In genomic region chr11:47451990-47452389, GRCh38 we compare ENCODE assay signal across 28 cellular contexts. TPM values are rescaled to one million over a fixed set of nuclear protein-coding genes. Genes with fewer than 3 reads are reported as not detected.
"Had no signal": no experiment of that assay in that cellular context is flagged by ENCODE, and none has a peak within 500 bp of the region (broad histone marks: within the 10 kb centered on the region; RNA-seq: fewer than 3 reads in every experiment).

No MANE protein-coding gene starts in this region.

- H3K9me3 Mint-ChIP-seq: effector memory CD8-positive, alpha-beta T cell; naive thymus-derived CD4-positive, alpha-beta T cell; nephron; neural progenitor cell; stimulated activated effector memory CD8-positive, alpha-beta T cell treated with anti-CD3 and anti-CD28 coated beads, Interleukin-12 subunit alpha, Interleukin-12 subunit beta, amount 100 ng/mL, for 72 hours had no signal

- H2AFZ ChIP-seq: hepatocyte, neural progenitor cell, parathyroid adenoma had no signal

- H3K27me3 Mint-ChIP-seq: effector memory CD8-positive, alpha-beta T cell; naive thymus-derived CD4-positive, alpha-beta T cell had no signal

- H3K4me3 Mint-ChIP-seq: effector memory CD8-positive, alpha-beta T cell; naive thymus-derived CD4-positive, alpha-beta T cell; nephron; neural progenitor cell; stimulated activated effector memory CD8-positive, alpha-beta T cell treated with anti-CD3 and anti-CD28 coated beads, Interleukin-12 subunit alpha, Interleukin-12 subunit beta, amount 100 ng/mL, for 72 hours had no signal

- DNase-seq: cortex of kidney; effector memory CD8-positive, alpha-beta T cell; foreskin fibroblast; gastrocnemius medialis; heart left ventricle; kidney; mesendoderm; midbrain; naive thymus-derived CD4-positive, alpha-beta T cell; sigmoid colon; stimulated activated CD4-positive, alpha-beta T cell treated with anti-CD3 and anti-CD28 coated beads, Interleukin-2, amount 100 ng/mL, for 24 hours; stimulated activated CD4-positive, alpha-beta T cell treated with anti-CD3 and anti-CD28 coated beads, Interleukin-4, amount 100 ng/mL, for 24 hours; stimulated activated naive CD4-positive, alpha-beta T cell treated with Interleukin-2 at 50 U/mL for 16 hours; stomach; thyroid gland; trophoblast cell had no signal

- H3K79me2 ChIP-seq: hepatocyte, parathyroid adenoma had no signal

- H3K27ac Mint-ChIP-seq: effector memory CD8-positive, alpha-beta T cell; naive thymus-derived CD4-positive, alpha-beta T cell; nephron; neural progenitor cell had no signal

- H3K36me3 ChIP-seq: heart left ventricle, neural progenitor cell, prostate gland, right atrium auricular region, sigmoid colon, stomach, thyroid gland, vagina had no signal

- H3K27me3 ChIP-seq: gastrocnemius medialis, heart left ventricle, hepatocyte, neural progenitor cell, right atrium auricular region, sigmoid colon, stomach, thyroid gland, vagina had no signal

- H3K27ac ChIP-seq: gastrocnemius medialis, heart left ventricle, hepatocyte, neural progenitor cell, parathyroid adenoma, prostate gland, right atrium auricular region, sigmoid colon, stomach, thyroid gland, vagina had no signal

- H3K4me1 ChIP-seq: neural progenitor cell, parathyroid adenoma, prostate gland, right atrium auricular region, thyroid gland, vagina had no signal

- ATAC-seq: effector memory CD8-positive, alpha-beta T cell; gastrocnemius medialis; heart left ventricle; left lobe of liver; naive thymus-derived CD4-positive, alpha-beta T cell; stimulated activated effector memory CD8-positive, alpha-beta T cell treated with anti-CD3 and anti-CD28 coated beads, Interleukin-12 subunit alpha, Interleukin-12 subunit beta, amount 100 ng/mL, for 72 hours had no signal

- H3K4me2 ChIP-seq: hepatocyte, neural progenitor cell had no signal

- H3K4me3 ChIP-seq: gastrocnemius medialis, heart left ventricle, hepatocyte, neural progenitor cell, prostate gland, right atrium auricular region, sigmoid colon, stomach, thyroid gland, vagina had no signal

- H3K9ac ChIP-seq: neural progenitor cell, parathyroid adenoma had no signal

- H3K9me3 ChIP-seq: gastrocnemius medialis, heart left ventricle, prostate gland, right atrium auricular region, sigmoid colon, stomach, thyroid gland, vagina had no signal

- H3K4me1 Mint-ChIP-seq: neural progenitor cell had no signal

- H3K36me3 Mint-ChIP-seq: naive thymus-derived CD4-positive, alpha-beta T cell; neural progenitor cell; stimulated activated effector memory CD8-positive, alpha-beta T cell treated with anti-CD3 and anti-CD28 coated beads, Interleukin-12 subunit alpha, Interleukin-12 subunit beta, amount 100 ng/mL, for 72 hours had no signal

RNA-seq across cellular contexts. Expression of gene RAPSN, which starts 3.1 kb away (rescaled TPM):
- total RNA-seq: glomerular endothelial cell, hepatocyte, right atrium auricular region, subcutaneous adipose tissue, temporal lobe, vagina had no signal
- polyA plus RNA-seq: naive thymus-derived CD4-positive, alpha-beta T cell had no signal
